ENCODE assay signal across 1 cellular context in genomic region chr17:360141-360705, GRCh38.
TF ChIP-seq lines count a peak whose summit lies in the region.

No MANE protein-coding gene starts in this region.

TF ChIP-seq in HepG2, 621 proteins besides CTCF, POLR2A, EP300 and RAD21 (continued from another document):
- TF ChIP-seq MLX (CRISPR knock-in tag; IDR thresholded peaks at IDR 0.05) (no peak), ZFP41 (CRISPR knock-in tag; IDR thresholded peaks at IDR 0.05; ENCODE audit: borderline replicate concordance) (no peak), HMG20B (CRISPR knock-in tag; conservative IDR thresholded peaks at IDR 0.05) (no peak), KDM2A (CRISPR knock-in tag; IDR thresholded peaks at IDR 0.05; ENCODE audit: borderline replicate concordance, low read depth) (no peak), SMAD1 (CRISPR knock-in tag; IDR thresholded peaks at IDR 0.05; ENCODE audit: borderline replicate concordance, low read depth) (no peak), TOPORS (CRISPR knock-in tag; IDR thresholded peaks at IDR 0.05) (no peak), HOXA7 (CRISPR knock-in tag; IDR thresholded peaks at IDR 0.05) (no peak), ARNT2 (CRISPR knock-in tag; IDR thresholded peaks at IDR 0.05; ENCODE audit: low read depth) (no peak), ZBTB33 (CRISPR knock-in tag; IDR thresholded peaks at IDR 0.05) (no peak), ZNF264 (CRISPR knock-in tag; IDR thresholded peaks at IDR 0.05) (no peak), SRSF9 (IDR thresholded peaks at IDR 0.05; ENCODE audit: borderline replicate concordance, insufficient read depth, low read depth, low read length, poor library complexity, severe bottlenecking) (no peak), ARID5B (CRISPR knock-in tag; IDR thresholded peaks at IDR 0.05) (no peak), ZNF513 (CRISPR knock-in tag; conservative IDR thresholded peaks at IDR 0.05) (no peak), CREBL2 (CRISPR knock-in tag; IDR thresholded peaks at IDR 0.05; ENCODE audit: borderline replicate concordance) (no peak), PHF20 (CRISPR knock-in tag; IDR thresholded peaks at IDR 0.05) (no peak), NFYB (CRISPR knock-in tag; IDR thresholded peaks at IDR 0.05) (no peak), ZNF34 (CRISPR knock-in tag; IDR thresholded peaks at IDR 0.05; ENCODE audit: borderline replicate concordance) (no peak)
